ENCODE assay signal across 13 cellular contexts in the genomic region with DNA sequence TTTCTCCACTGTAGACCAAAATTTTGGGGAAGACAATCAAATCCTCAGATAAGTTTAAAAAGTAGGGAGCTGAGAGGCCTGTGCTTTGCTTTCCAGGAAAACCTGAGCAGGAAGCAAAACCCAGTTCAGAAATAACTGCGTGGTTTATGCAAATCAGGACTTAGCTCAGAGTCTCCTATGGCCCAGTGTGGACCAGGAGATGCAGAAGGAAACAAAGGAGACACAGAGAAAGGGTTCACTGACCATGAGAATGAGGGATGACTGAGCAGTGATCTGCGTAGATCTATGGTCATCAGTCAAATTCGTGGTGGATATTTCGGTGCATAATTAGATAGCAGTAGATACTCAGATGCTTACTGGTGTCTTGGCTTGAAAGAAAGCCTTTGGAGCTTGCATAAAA.
"Had no signal": no experiment of that assay in that cellular context is flagged by ENCODE, and none has a peak within 500 bp of the region (broad histone marks: within the 10 kb centered on the region; RNA-seq: fewer than 3 reads in every experiment).

No MANE protein-coding gene starts in this region.

- DNase-seq: activated CD4-positive, alpha-beta T cell treated with anti-CD3 and anti-CD28 coated beads for 36 hours; activated naive CD4-positive, alpha-beta T cell treated with anti-CD3 and anti-CD28 coated beads, Interleukin-2, amount 10 ng/mL, durations not matched to agents 7 days and 5 days; activated T-cell treated with anti-CD3 and anti-CD28 coated beads for 4 hours; glutamatergic neuron; natural killer cell; posterior cingulate gyrus; stimulated activated naive B cell treated with anti-CD40 and anti-IgM and Interleukin-4, amounts not matched to agents 10 μg/mL and 1 μg/mL and 100 μg/mL, for 72 hours; WERI-Rb-1 had no signal

- ATAC-seq: activated CD4-positive, alpha-beta T cell treated with anti-CD3 and anti-CD28 coated beads for 36 hours; natural killer cell; stimulated activated naive B cell treated with anti-CD40 and anti-IgM and Interleukin-4, amounts not matched to agents 10 μg/mL and 1 μg/mL and 100 μg/mL, for 72 hours had no signal

- H3K36me3 ChIP-seq: cardiac muscle cell, esophagus muscularis mucosa, right atrium auricular region, tibial nerve, WERI-Rb-1 had no signal

- H3K27me3 ChIP-seq: cardiac muscle cell, esophagus muscularis mucosa, right atrium auricular region, tibial nerve had no signal

- H3K4me1 ChIP-seq: right atrium auricular region had no signal

- H3K4me3 ChIP-seq: cardiac muscle cell, esophagus muscularis mucosa, right atrium auricular region, skin epidermis, tibial nerve had no signal

- H3K9me3 ChIP-seq: esophagus muscularis mucosa, right atrium auricular region, tibial nerve had no signal

- H3K27ac ChIP-seq: cardiac muscle cell, esophagus muscularis mucosa, right atrium auricular region, skin epidermis, tibial nerve, WERI-Rb-1 had no signal
